In genomic region chr18:58803978-58804377, GRCh38 we compare ENCODE assay signal across 15 cellular contexts.
DNase-seq lines count a peak whose midpoint lies in the region; ATAC-seq and TF ChIP-seq lines count a peak whose summit lies in the region.
"Had no signal": no experiment of that assay in that cellular context is flagged by ENCODE, and none has a peak within 500 bp of the region (broad histone marks: within the 10 kb centered on the region; RNA-seq: fewer than 3 reads in every experiment).

No MANE protein-coding gene starts in this region.

- POLR2A ChIA-PET in HEK293T (lab: Yijun Ruan, JAX): no interaction called here

- peaks cover 2% of the 10 kb centered on the region for H3K36me3 ChIP-seq in H7 (replicated peaks; ENCODE audit: control insufficient read depth, insufficient read depth, low read length)
- H3K36me3 ChIP-seq: BLaER1 treated with 17β-estradiol and CSF1 and Interleukin-3, amounts not matched to agents 10 nM and 100 nM; MG63 had no signal

- DNase-seq in ELR (ENCODE audit: low read depth): peak; percentile 18
- peak; percentile 41 for DNase-seq in H7
- peak; percentile 40 for DNase-seq in SK-MEL-5 (ENCODE audit: low read depth, low spot score)
- DNase-seq in foreskin keratinocyte: no peak
- DNase-seq in activated T-cell treated with anti-CD3 and anti-CD28 coated beads for 4 hours: no peak
- DNase-seq in NCI-H82 treated with DMSO at 0.1 percent for 48 hours (lab: John Stamatoyannopoulos, UW; ENCODE audit: unreplicated experiment): no peak
- no peak for DNase-seq in HEK293T (ENCODE audit: extremely low spot score)
- DNase-seq: HFFc6, MG63, NCI-H2029, NCI-H345, NCI-H526 treated with DMSO at 0.1 percent for 48 hours had no signal

- no peak overlapping the region for H3K4me3 ChIP-seq in H7 (ENCODE audit: insufficient read depth, low read depth, low read length)
- H3K4me3 ChIP-seq: BLaER1 treated with 17β-estradiol and CSF1 and Interleukin-3, amounts not matched to agents 10 nM and 100 nM; MG63 had no signal

- no peak for ATAC-seq in foreskin keratinocyte
- ATAC-seq: HepG2 had no signal

- H3K27me3 ChIP-seq in H7 (ENCODE audit: control insufficient read depth, insufficient read depth, low read length): no peaks in the 10 kb centered on the region
- H3K27me3 ChIP-seq in foreskin keratinocyte: no peaks in the 10 kb centered on the region
- H3K27me3 ChIP-seq: BLaER1 treated with 17β-estradiol and CSF1 and Interleukin-3, amounts not matched to agents 10 nM and 100 nM; MG63 had no signal

- CTCF ChIA-PET in HEK293T (lab: Yijun Ruan, JAX): no interaction called here

- peak; percentile 10 for TF ChIP-seq CTCF in foreskin keratinocyte (conservative IDR thresholded peaks at IDR 0.05)

- no peak overlapping the region for H3K27ac ChIP-seq in foreskin keratinocyte
- H3K27ac ChIP-seq: BLaER1 treated with 17β-estradiol and CSF1 and Interleukin-3, amounts not matched to agents 10 nM and 100 nM; KMS-11 had no signal

- in situ Hi-C loops in SK-MEL-5 (cut with HindIII; ENCODE audit: low pct_unique_long_range_greater_than_20kb, low sequenced_read_pairs): no loop called here

- peaks cover 6% of the 10 kb centered on the region for H3K4me1 ChIP-seq in foreskin keratinocyte
- H3K4me1 ChIP-seq: BLaER1 treated with 17β-estradiol and CSF1 and Interleukin-3, amounts not matched to agents 10 nM and 100 nM had no signal

TF ChIP-seq in HEK293T, 16 proteins besides CTCF, POLR2A, EP300 and RAD21:
- no peak for TF ChIP-seq ELF4 (IDR thresholded peaks at IDR 0.05)
- TF ChIP-seq L3MBTL2 (conservative IDR thresholded peaks at IDR 0.05): no peak
- TF ChIP-seq FOXK2 (IDR thresholded peaks at IDR 0.05): no peak
- TF ChIP-seq FOXM1 (IDR thresholded peaks at IDR 0.05; ENCODE audit: borderline replicate concordance): no peak
- TF ChIP-seq SUZ12 (IDR thresholded peaks at IDR 0.05): no peak
- no peak for TF ChIP-seq HDGF (IDR thresholded peaks at IDR 0.05; ENCODE audit: borderline replicate concordance)
- TF ChIP-seq ZNF384 (IDR thresholded peaks at IDR 0.05): no peak
- no peak for TF ChIP-seq CTBP1 (IDR thresholded peaks at IDR 0.05; ENCODE audit: borderline replicate concordance)
- no peak for TF ChIP-seq TARDBP (IDR thresholded peaks at IDR 0.05)
- TF ChIP-seq LEF1 (IDR thresholded peaks at IDR 0.05; ENCODE audit: borderline replicate concordance): no peak
- no peak for TF ChIP-seq ARNT (IDR thresholded peaks at IDR 0.05)
- TF ChIP-seq NFRKB (IDR thresholded peaks at IDR 0.05): no peak
- TF ChIP-seq PKNOX1 (IDR thresholded peaks at IDR 0.05): no peak
- TF ChIP-seq SP1 (IDR thresholded peaks at IDR 0.05): no peak
- TF ChIP-seq FOXA1 (IDR thresholded peaks at IDR 0.05): no peak
- TF ChIP-seq BHLHE40 (IDR thresholded peaks at IDR 0.05; ENCODE audit: borderline replicate concordance): no peak

Comparison
In these comparisons a context has a peak if more than half of its experiments do, and no peak if none do; other contexts are left out.
1. DNase-seq: peak in ELR (single experiment), H7 (single experiment) and SK-MEL-5 (single experiment); none in foreskin keratinocyte (0 of 2), activated T-cell treated with anti-CD3 and anti-CD28 coated beads for 4 hours (single experiment), NCI-H82 treated with DMSO at 0.1 percent for 48 hours (single experiment) and HEK293T (single experiment).